In genomic region chr17:78974635-78975591, GRCh38 we compare ENCODE assay signal across 9 cellular contexts. TPM values are rescaled to one million over a fixed set of nuclear protein-coding genes. Genes with fewer than 3 reads are reported as not detected.
A peak's percentile ranks its signal among the peaks of the same experiment; 100 is the strongest.
DNase-seq lines count a peak whose midpoint lies in the region; ATAC-seq and TF ChIP-seq lines count a peak whose summit lies in the region.
"Had no signal": no experiment of that assay in that cellular context is flagged by ENCODE, and none has a peak within 500 bp of the region (broad histone marks: within the 10 kb centered on the region; RNA-seq: fewer than 3 reads in every experiment).

No MANE protein-coding gene starts in this region.

- BruUV-seq in PC-3 (replicated peaks; lab: Mats Ljungman, UMichigan), result TSS peak; percentile 65

- POLR2A ChIA-PET in PC-3 (lab: Charles Lee; ENCODE audit: unreplicated experiment), result no interaction called here

- CTCF ChIA-PET in PC-3 (lab: Charles Lee), result no interaction called here

- peak overlapping the region; percentile 70 for H2AFZ ChIP-seq in GM23248
- peak overlapping the region; percentile 36 for H2AFZ ChIP-seq in PC-3 (ENCODE audit: low read length)

- peak; percentile 92 for DNase-seq in GM23248
- DNase-seq in PC-3, result peak; percentile 69
- DNase-seq in esophagus squamous epithelium (lab: John Stamatoyannopoulos, UW), result no peak
- no peak for DNase-seq in omental fat pad (ENCODE audit: low spot score)
- DNase-seq in NCI-H128 (lab: John Stamatoyannopoulos, UW; ENCODE audit: unreplicated experiment), result no peak

- H3K4me2 ChIP-seq in GM23248 (ENCODE audit: unreplicated experiment) (peak overlapping the region; percentile 69), PC-3 (ENCODE audit: low read length) (peak overlapping the region; percentile 56)

- H3K9ac ChIP-seq in GM23248 (peak overlapping the region; percentile 52), PC-3 (ENCODE audit: low read length) (no peak overlapping the region)

- no peak for TF ChIP-seq POLR2A in esophagus squamous epithelium (IDR thresholded peaks at IDR 0.05)

- ATAC-seq in PC-3 (peak; percentile 52), omental fat pad (ENCODE audit: low FRiP score) (peak; percentile 53), HG02981 (IDR thresholded peaks at IDR 0.05; ENCODE audit: unreplicated experiment) (no peak), GM19455 (IDR thresholded peaks at IDR 0.05; ENCODE audit: unreplicated experiment) (no peak), HG03139 (IDR thresholded peaks at IDR 0.05; ENCODE audit: unreplicated experiment) (no peak)

- TF ChIP-seq CTCF in PC-3 (conservative IDR thresholded peaks at IDR 0.05; ENCODE audit: low read depth, low read length) (no peak), esophagus squamous epithelium (IDR thresholded peaks at IDR 0.05) (no peak), omental fat pad (IDR thresholded peaks at IDR 0.05) (no peak)

- H3K27ac ChIP-seq in GM23248, result peak overlapping the region; percentile 78
- H3K27ac ChIP-seq in PC-3 (ENCODE audit: low read length), result peak overlapping the region; percentile 45
- H3K27ac ChIP-seq in esophagus squamous epithelium, result peak overlapping the region; percentile 83 to 92 (median 91)
- H3K27ac ChIP-seq: neutrophil had no signal

- no peaks in the 10 kb centered on the region for H3K36me3 ChIP-seq in GM23248 (ENCODE audit: low read depth)
- no peaks in the 10 kb centered on the region for H3K36me3 ChIP-seq in PC-3 (ENCODE audit: low read depth, low read length)
- H3K36me3 ChIP-seq in esophagus squamous epithelium, result peaks cover 0 to 17% (median 0%) of the 10 kb centered on the region in 3 donors
- H3K36me3 ChIP-seq: neutrophil had no signal

- H4K20me1 ChIP-seq in GM23248 (ENCODE audit: insufficient read depth), result no peaks in the 10 kb centered on the region
- H4K20me1 ChIP-seq in PC-3 (ENCODE audit: low read length), result no peaks in the 10 kb centered on the region

- intact Hi-C loops in PC-3 (cut with micrococcal nuclease), result loop anchor here (1.0 to 5.0 kb wide), 3 partner anchors 11 to 134 kb away; no protein-coding TSS in a partner anchor
- intact Hi-C loops in esophagus squamous epithelium (cut with DNase I), result loop anchor here (5.0 kb wide), 1 partner anchor 108 kb away; no protein-coding TSS in a partner anchor

- in situ Hi-C loops in GM23248 (cut with MboI), result loop anchor here (10.0 kb wide), 1 partner anchor 110 kb away; no protein-coding TSS in a partner anchor

- no peaks in the 10 kb centered on the region for H3K27me3 ChIP-seq in GM23248 (replicated peaks; ENCODE audit: insufficient read depth)
- H3K27me3 ChIP-seq in PC-3 (ENCODE audit: low read length), result no peaks in the 10 kb centered on the region
- H3K27me3 ChIP-seq in esophagus squamous epithelium, result no peaks in the 10 kb centered on the region
- H3K27me3 ChIP-seq: neutrophil had no signal

- peak overlapping the region; percentile 63 for H3K4me3 ChIP-seq in GM23248
- peak overlapping the region; percentile 36; the same call in 1 of the 2 replicates for H3K4me3 ChIP-seq in PC-3 (ENCODE audit: low read length)
- peak overlapping the region in 2 of 4 donors; percentile 2 to 35 for H3K4me3 ChIP-seq in esophagus squamous epithelium

- H3K9me2 ChIP-seq in GM23248 (ENCODE audit: insufficient read depth), result no peaks in the 10 kb centered on the region
- no peaks in the 10 kb centered on the region for H3K9me2 ChIP-seq in PC-3 (replicated peaks; ENCODE audit: low read length)

- H3K4me1 ChIP-seq in GM23248 (ENCODE audit: insufficient read depth), result peaks cover 10% of the 10 kb centered on the region; the same call in 1 of the 2 replicates
- peaks cover 18% of the 10 kb centered on the region for H3K4me1 ChIP-seq in PC-3 (ENCODE audit: insufficient read depth, low read length)
- peaks cover 51 to 94% (median 67%) of the 10 kb centered on the region in 3 donors for H3K4me1 ChIP-seq in esophagus squamous epithelium

- WGBS in GM23248 (ENCODE audit: low coverage in 1 of 2, low lambda C conversion rate in 2 of 2, missing lambda C conversion rate in 2 of 2), 2 experiments, result 30% methylated on average over 30 of the region's 30 CpGs
- WGBS in esophagus squamous epithelium, 2 donors, result 35 to 43% methylated on average over 16 to 21 of the region's 30 CpGs

- H3K79me2 ChIP-seq in GM23248 (ENCODE audit: insufficient read depth) (no peaks in the 10 kb centered on the region), PC-3 (ENCODE audit: low read length) (peaks cover 12% of the 10 kb centered on the region; the same call in 1 of the 2 replicates)

- H3F3A ChIP-seq in GM23248 (ENCODE audit: insufficient read depth), result 0 out of 2 replicates have a peak, but pooled peaks cover 8% of the 10 kb centered on the region
- H3F3A ChIP-seq in PC-3 (ENCODE audit: low read length, unreplicated experiment), result no peaks in the 10 kb centered on the region

- no peaks in the 10 kb centered on the region for H3K9me3 ChIP-seq in GM23248 (ENCODE audit: low read depth)
- no peaks in the 10 kb centered on the region for H3K9me3 ChIP-seq in PC-3 (ENCODE audit: low read length)
- H3K9me3 ChIP-seq in esophagus squamous epithelium, result no peaks in the 10 kb centered on the region
- H3K9me3 ChIP-seq: neutrophil had no signal

RNA-seq across cellular contexts. Expression of gene LGALS3BP, which starts 4.8 kb away (rescaled TPM):
- 8.3 and 8.8 TPM in 2 replicates for total RNA-seq in GM23248 (2014; rRNA removed; shearing (Covaris generic))
- 8.6 and 12.6 TPM in 2 replicates for polyA plus RNA-seq in GM23248 (2016; fragmentation: Nextera tagmentation; extraction: Ambion mirVana)
- 72.4 and 121 TPM in 2 replicates for total RNA-seq in PC-3 (2014; rRNA removed)
- total RNA-seq in esophagus squamous epithelium, result 100 to 1,000 TPM; 172 to 414 (median 262) TPM
- 100 to 1,000 TPM; 325 to 516 (median 441) TPM for total RNA-seq in omental fat pad

RNA-seq across cellular contexts. Expression of gene CANT1, which starts 34.7 kb away (rescaled TPM):
- total RNA-seq in GM23248 (2014; rRNA removed; shearing (Covaris generic)), result 52.0 and 52.4 TPM in 2 replicates
- 44.8 and 46.2 TPM in 2 replicates for polyA plus RNA-seq in GM23248 (2016; fragmentation: Nextera tagmentation; extraction: Ambion mirVana)
- 191 and 220 TPM in 2 replicates for total RNA-seq in PC-3 (2014; rRNA removed)
- 10 to 100 TPM; 36.2 to 58.8 (median 38.3) TPM for total RNA-seq in esophagus squamous epithelium
- 10 to 100 TPM; 24.0 to 34.8 (median 30.3) TPM for total RNA-seq in omental fat pad

RNA-seq across cellular contexts. Expression of gene C1QTNF1, which starts 49.1 kb away (rescaled TPM):
- total RNA-seq in GM23248 (2014; rRNA removed; shearing (Covaris generic)), result 12.2 and 14.4 TPM in 2 replicates
- 5.7 and 6.1 TPM in 2 replicates for polyA plus RNA-seq in GM23248 (2016; fragmentation: Nextera tagmentation; extraction: Ambion mirVana)
- total RNA-seq in PC-3 (2014; rRNA removed) (18.6 and 21.0 TPM in 2 replicates), esophagus squamous epithelium (10 to 100 TPM in 2 of 4 donors, 1 to 10 TPM in 2; 2.7 to 20.4 (median 6.8) TPM), omental fat pad (100 to 1,000 TPM; 110 to 438 (median 388) TPM)

RNA-seq across cellular contexts. Expression of gene TIMP2, which starts 49.7 kb away (rescaled TPM):
- 587 and 620 TPM in 2 replicates for total RNA-seq in GM23248 (2014; rRNA removed; shearing (Covaris generic))
- polyA plus RNA-seq in GM23248 (2016; fragmentation: Nextera tagmentation; extraction: Ambion mirVana), result 102 and 103 TPM in 2 replicates
- total RNA-seq in PC-3 (2014; rRNA removed) (60.1 and 62.5 TPM in 2 replicates), esophagus squamous epithelium (100 to 1,000 TPM in 1 of 4 donors, 10 to 100 TPM in 2, 1 to 10 TPM in 1; 6.1 to 154 (median 28.2) TPM), omental fat pad (100 to 1,000 TPM; 139 to 161 (median 150) TPM)

Comparison
In these comparisons a context has a peak if more than half of its experiments do, and no peak if none do; other contexts are left out.
1. DNase-seq: peak in GM23248 (single experiment) and PC-3 (single experiment); none in esophagus squamous epithelium (single experiment), omental fat pad (single experiment) and NCI-H128 (single experiment).
2. ATAC-seq: peak in PC-3 (single experiment) and omental fat pad (single experiment); none in HG02981 (single experiment), GM19455 (single experiment) and HG03139 (single experiment).
3. Peak in every context shown above with its lines, with median percentiles within 50 percentile points of each other: H3K27ac ChIP-seq.